ENCODE assay signal across 26 cellular contexts in genomic region chr17:39923230-39923629, GRCh38. TPM values are rescaled to one million over a fixed set of nuclear protein-coding genes. Genes with fewer than 3 reads are reported as not detected.
DNase-seq lines count a peak whose midpoint lies in the region; ATAC-seq, FAIRE-seq and TF ChIP-seq lines count a peak whose summit lies in the region.
"Had no signal": no experiment of that assay in that cellular context is flagged by ENCODE, and none has a peak within 500 bp of the region (broad histone marks: within the 10 kb centered on the region; RNA-seq: fewer than 3 reads in every experiment).

No MANE protein-coding gene starts in this region.

- H3K27ac ChIP-seq in KOPT-K1 (ENCODE audit: low read depth, low read length, poor library complexity, severe bottlenecking) (peak overlapping the region; percentile 99), astrocyte (ENCODE audit: low read depth, low read length) (no peak overlapping the region)
- H3K27ac ChIP-seq: C4-2B, neural progenitor cell, testis had no signal

- no peak overlapping the region for H3K4me3 ChIP-seq in astrocyte (ENCODE audit: insufficient read depth, low read depth, low read length)
- H3K4me3 ChIP-seq: breast epithelium, neural progenitor cell, testis had no signal

- CTCF ChIA-PET in activated CD8-positive, alpha-beta memory T cell treated with anti-CD3 and anti-CD28 coated beads, Interleukin-2, amount 10 ng/mL, durations not matched to agents 7 days and 5 days (lab: Charles Lee): no interaction called here

- ATAC-seq in activated CD8-positive, alpha-beta memory T cell treated with anti-CD3 and anti-CD28 coated beads, Interleukin-2, amount 10 ng/mL, durations not matched to agents 7 days and 5 days: no peak
- ATAC-seq in HG02870 (IDR thresholded peaks at IDR 0.05; ENCODE audit: unreplicated experiment): no peak
- ATAC-seq: Right ventricle myocardium inferior had no signal

- H3K9me3 Mint-ChIP-seq in activated CD8-positive, alpha-beta memory T cell treated with anti-CD3 and anti-CD28 coated beads, Interleukin-2, amount 10 ng/mL, durations not matched to agents 7 days and 5 days (ENCODE audit: low read depth): no peaks in the 10 kb centered on the region
- H3K9me3 Mint-ChIP-seq in astrocyte (ENCODE audit: unreplicated experiment): no peaks in the 10 kb centered on the region
- no peaks in the 10 kb centered on the region for H3K9me3 Mint-ChIP-seq in nephron progenitor cell
- H3K9me3 Mint-ChIP-seq: activated B cell treated with CpG ODN at 0.5 μM for 24 hours, H9, neural progenitor cell had no signal

- no peaks in the 10 kb centered on the region for H3K27me3 Mint-ChIP-seq in activated CD8-positive, alpha-beta memory T cell treated with anti-CD3 and anti-CD28 coated beads, Interleukin-2, amount 10 ng/mL, durations not matched to agents 7 days and 5 days
- H3K27me3 Mint-ChIP-seq in astrocyte (ENCODE audit: low read depth, unreplicated experiment) (no peaks in the 10 kb centered on the region), nephron progenitor cell (ENCODE audit: low read depth, poor library complexity) (peaks cover 10% of the 10 kb centered on the region)
- H3K27me3 Mint-ChIP-seq: activated B cell treated with CpG ODN at 0.5 μM for 24 hours had no signal

- H3K4me2 ChIP-seq in astrocyte (ENCODE audit: low read length): no peak overlapping the region
- H3K4me2 ChIP-seq: neural progenitor cell had no signal

- peaks cover 81% of the 10 kb centered on the region for H3K4me1 Mint-ChIP-seq in activated CD8-positive, alpha-beta memory T cell treated with anti-CD3 and anti-CD28 coated beads, Interleukin-2, amount 10 ng/mL, durations not matched to agents 7 days and 5 days
- H3K4me1 Mint-ChIP-seq in astrocyte (ENCODE audit: low read depth, unreplicated experiment) (peaks cover 11% of the 10 kb centered on the region), nephron progenitor cell (peaks cover 58% of the 10 kb centered on the region)

- H3K27ac Mint-ChIP-seq in activated CD8-positive, alpha-beta memory T cell treated with anti-CD3 and anti-CD28 coated beads, Interleukin-2, amount 10 ng/mL, durations not matched to agents 7 days and 5 days: peak overlapping the region; percentile 60
- H3K27ac Mint-ChIP-seq in astrocyte (ENCODE audit: unreplicated experiment): peak overlapping the region; percentile 34
- H3K27ac Mint-ChIP-seq in nephron progenitor cell: peak overlapping the region; percentile 68
- H3K27ac Mint-ChIP-seq: activated B cell treated with CpG ODN at 0.5 μM for 24 hours, neural progenitor cell had no signal

- H3K27me3 ChIP-seq in astrocyte (ENCODE audit: insufficient read depth, low read length): no peaks in the 10 kb centered on the region
- H3K27me3 ChIP-seq: breast epithelium, neural progenitor cell, testis had no signal

- TF ChIP-seq CTCF in astrocyte (IDR thresholded peaks at IDR 0.05; ENCODE audit: insufficient read depth, low read depth, low read length): no peak
- no peak for TF ChIP-seq CTCF in nephron progenitor cell (IDR thresholded peaks at IDR 0.05)

- DNase-seq in activated CD8-positive, alpha-beta memory T cell treated with anti-CD3 and anti-CD28 coated beads, Interleukin-2, amount 10 ng/mL, durations not matched to agents 7 days and 5 days: no peak
- no peak for DNase-seq in activated CD8-positive, alpha-beta memory T cell treated with anti-CD3 and anti-CD28 coated beads, Interleukin-2, amount 50 U/mL, for 48 hours
- DNase-seq in astrocyte (ENCODE audit: low read depth) (no peak), nephron progenitor cell (no peak), NCI-H1105 (lab: John Stamatoyannopoulos, UW) (no peak)
- DNase-seq in activated CD4-positive, CD25-positive, alpha-beta regulatory T cell (lab: John Stamatoyannopoulos, UW): no peak
- DNase-seq: activated B cell treated with CpG ODN at 0.5 μM for 24 hours; activated CD8-positive, alpha-beta memory T cell treated with anti-CD3 and anti-CD28 coated beads, Interleukin-2, amount 50 U/mL, for 4 hours; DMS53; H9; NCI-H1417 treated with DMSO at 0.1 percent for 48 hours; NCI-H2171 treated with DMSO at 0.1 percent for 48 hours; stimulated activated CD4-positive, alpha-beta T cell treated with anti-CD3 and anti-CD28 coated beads, Interleukin-4, amount 100 ng/mL, for 24 hours; testis had no signal

- peaks cover 34% of the 10 kb centered on the region for H3K4me1 ChIP-seq in astrocyte (ENCODE audit: insufficient read depth, low read length)

- peaks cover 58% of the 10 kb centered on the region for H3K36me3 Mint-ChIP-seq in activated CD8-positive, alpha-beta memory T cell treated with anti-CD3 and anti-CD28 coated beads, Interleukin-2, amount 10 ng/mL, durations not matched to agents 7 days and 5 days
- H3K36me3 Mint-ChIP-seq in astrocyte (ENCODE audit: low read depth, unreplicated experiment) (peaks cover 28% of the 10 kb centered on the region), nephron progenitor cell (ENCODE audit: low read depth) (peaks cover 22% of the 10 kb centered on the region)

- no peak overlapping the region for H3K9ac ChIP-seq in astrocyte (ENCODE audit: low read length)
- H3K9ac ChIP-seq: neural progenitor cell had no signal

- H3K36me3 ChIP-seq in KOPT-K1 (ENCODE audit: insufficient read depth, low read length) (peaks cover 73% of the 10 kb centered on the region), astrocyte (ENCODE audit: insufficient read depth, low read length) (peaks cover 25% of the 10 kb centered on the region)
- H3K36me3 ChIP-seq: breast epithelium, neural progenitor cell had no signal

- no peak overlapping the region for H3K4me3 Mint-ChIP-seq in activated CD8-positive, alpha-beta memory T cell treated with anti-CD3 and anti-CD28 coated beads, Interleukin-2, amount 10 ng/mL, durations not matched to agents 7 days and 5 days
- no peak overlapping the region for H3K4me3 Mint-ChIP-seq in astrocyte (ENCODE audit: unreplicated experiment)
- H3K4me3 Mint-ChIP-seq in nephron progenitor cell: no peak overlapping the region
- H3K4me3 Mint-ChIP-seq: activated B cell treated with CpG ODN at 0.5 μM for 24 hours, H9 had no signal

- no peak for FAIRE-seq in astrocyte (lab: Jason Lieb, UNC)
- FAIRE-seq: endothelial cell of umbilical vein had no signal

- H4K20me1 ChIP-seq in astrocyte (ENCODE audit: insufficient read depth, low read length): peaks cover 68% of the 10 kb centered on the region

- no peaks in the 10 kb centered on the region for H3K9me3 ChIP-seq in KOPT-K1 (ENCODE audit: insufficient read depth, low read length, poor library complexity, severe bottlenecking)
- no peaks in the 10 kb centered on the region for H3K9me3 ChIP-seq in astrocyte (ENCODE audit: insufficient read depth, low read depth, low read length)
- H3K9me3 ChIP-seq: breast epithelium, testis had no signal

- peaks cover 43% of the 10 kb centered on the region for H3K79me2 ChIP-seq in astrocyte (ENCODE audit: insufficient read depth, low read length)

- no peak overlapping the region for H2AFZ ChIP-seq in astrocyte (ENCODE audit: low read depth, low read length)
- H2AFZ ChIP-seq: neural progenitor cell had no signal

RNA-seq across cellular contexts. Expression of gene ORMDL3, which starts 4.2 kb away (rescaled TPM):
- 100 to 1,000 TPM; 111 to 131 TPM for total RNA-seq in activated CD8-positive, alpha-beta memory T cell treated with anti-CD3 and anti-CD28 coated beads, Interleukin-2, amount 10 ng/mL, durations not matched to agents 7 days and 5 days
- 65.3 and 70.2 TPM in 2 replicates for total RNA-seq in astrocyte

RNA-seq across cellular contexts. Expression of gene LRRC3C, which starts 4.3 kb away (rescaled TPM):
- total RNA-seq in activated CD8-positive, alpha-beta memory T cell treated with anti-CD3 and anti-CD28 coated beads, Interleukin-2, amount 10 ng/mL, durations not matched to agents 7 days and 5 days: not detected
- not detected in 2 replicates for total RNA-seq in astrocyte
- total RNA-seq: A673; activated B cell treated with CpG ODN at 0.5 μM for 24 hours; endothelial cell of umbilical vein; fibroblast of villous mesenchyme; H9; mesenteric fat pad; pulmonary artery endothelial cell; Right ventricle myocardium inferior; T-helper 2 cell treated with Interferon-gamma antibody and Interleukin-4, amounts not matched to agents 100 ng/mL and 5 ng/mL, for 36 hours had no signal

RNA-seq across cellular contexts. Expression of gene GSDMB, which starts 4.8 kb away (rescaled TPM):
- 10 to 100 TPM; 37.8 to 51.0 TPM for total RNA-seq in activated CD8-positive, alpha-beta memory T cell treated with anti-CD3 and anti-CD28 coated beads, Interleukin-2, amount 10 ng/mL, durations not matched to agents 7 days and 5 days
- 12.1 and 12.4 TPM in 2 replicates for total RNA-seq in astrocyte

RNA-seq across cellular contexts. Expression of gene GSDMA, which starts 39.6 kb away (rescaled TPM):
- not detected for total RNA-seq in activated CD8-positive, alpha-beta memory T cell treated with anti-CD3 and anti-CD28 coated beads, Interleukin-2, amount 10 ng/mL, durations not matched to agents 7 days and 5 days
- not detected in 2 replicates for total RNA-seq in astrocyte
- total RNA-seq: A673, activated B cell treated with CpG ODN at 0.5 μM for 24 hours, endothelial cell of umbilical vein, H9, pulmonary artery endothelial cell had no signal

RNA-seq across cellular contexts. Expression of gene ZPBP2, which starts 55.2 kb away (rescaled TPM):
- total RNA-seq in activated CD8-positive, alpha-beta memory T cell treated with anti-CD3 and anti-CD28 coated beads, Interleukin-2, amount 10 ng/mL, durations not matched to agents 7 days and 5 days: under 1 TPM in 1 of 2 experiments, not detected in 1; 0.19 TPM
- not detected in 2 replicates for total RNA-seq in astrocyte
- total RNA-seq: A673; breast epithelium; endothelial cell of umbilical vein; fibroblast of villous mesenchyme; H9; mesenteric fat pad; pulmonary artery endothelial cell; Right ventricle myocardium inferior; T-helper 2 cell treated with Interferon-gamma antibody and Interleukin-4, amounts not matched to agents 100 ng/mL and 5 ng/mL, for 36 hours had no signal
